ENCODE assay signal across 11 cellular contexts in the genomic region with DNA sequence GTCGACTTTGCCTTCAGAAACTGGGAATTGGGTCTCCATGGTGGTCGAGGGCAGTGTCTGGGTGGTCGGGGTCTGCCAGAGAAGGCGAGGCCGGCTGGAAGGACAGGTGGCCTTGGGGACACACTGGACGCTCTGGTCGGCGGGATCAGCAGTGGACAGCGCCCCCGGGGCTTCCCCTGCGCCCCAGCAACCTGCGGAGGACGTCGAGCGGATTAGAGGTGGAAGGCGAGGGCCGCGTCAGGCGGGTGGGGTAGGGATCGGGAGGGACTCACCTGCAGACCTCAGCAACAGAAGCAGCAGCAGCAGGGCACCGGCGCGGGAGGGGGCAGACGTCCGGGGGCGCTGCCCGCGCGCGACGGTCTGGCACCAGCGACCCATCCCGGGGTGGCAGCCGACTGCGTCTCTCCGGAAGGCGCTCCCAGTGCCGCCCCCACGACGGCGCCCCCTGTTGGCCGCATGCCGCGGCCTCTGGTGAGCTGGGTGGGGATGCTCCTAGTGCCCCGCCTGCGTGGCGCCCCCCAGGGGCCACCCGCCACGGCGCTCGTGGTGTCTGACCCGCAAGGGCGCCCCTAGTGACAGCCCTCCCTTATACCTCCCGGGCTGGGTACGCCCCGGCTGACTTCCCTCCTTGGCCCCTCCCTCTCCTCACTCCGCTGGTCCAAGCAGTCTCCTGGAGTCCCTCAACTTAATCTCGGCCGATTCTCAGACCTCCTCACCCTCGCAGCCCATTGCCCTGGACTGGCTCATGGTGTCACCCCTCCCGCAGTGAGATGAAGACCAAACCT. TPM values are rescaled to one million over a fixed set of nuclear protein-coding genes. Genes with fewer than 3 reads are reported as not detected.
DNase-seq lines count a peak whose midpoint lies in the region; ATAC-seq and TF ChIP-seq lines count a peak whose summit lies in the region.
"Had no signal": no experiment of that assay in that cellular context is flagged by ENCODE, and none has a peak within 500 bp of the region (broad histone marks: within the 10 kb centered on the region; RNA-seq: fewer than 3 reads in every experiment).

A gene with protein sequence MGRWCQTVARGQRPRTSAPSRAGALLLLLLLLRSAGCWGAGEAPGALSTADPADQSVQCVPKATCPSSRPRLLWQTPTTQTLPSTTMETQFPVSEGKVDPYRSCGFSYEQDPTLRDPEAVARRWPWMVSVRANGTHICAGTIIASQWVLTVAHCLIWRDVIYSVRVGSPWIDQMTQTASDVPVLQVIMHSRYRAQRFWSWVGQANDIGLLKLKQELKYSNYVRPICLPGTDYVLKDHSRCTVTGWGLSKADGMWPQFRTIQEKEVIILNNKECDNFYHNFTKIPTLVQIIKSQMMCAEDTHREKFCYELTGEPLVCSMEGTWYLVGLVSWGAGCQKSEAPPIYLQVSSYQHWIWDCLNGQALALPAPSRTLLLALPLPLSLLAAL (minus strand): TSS at position 423 of the 785 bp plus-strand sequence. CDS start 45 bp downstream, at position 378.

- intact Hi-C loops in Right ventricle myocardium inferior (cut with DNase I), result no loop called here
- intact Hi-C loops in upper lobe of right lung (cut with DNase I), result no loop called here

- ATAC-seq in Right ventricle myocardium inferior (no peak), upper lobe of right lung (peak; percentile 6), GM19328 (IDR thresholded peaks at IDR 0.05; ENCODE audit: unreplicated experiment) (no peak)

- DNase-seq in cardiac muscle cell (ENCODE audit: low read depth in 1 of 2, low spot score in 1 of 2) (peak in 1 of 2 donors; percentile 16), Right ventricle myocardium inferior (ENCODE audit: missing footprints) (no peak), kidney tubule cell (ENCODE audit: low spot score) (peak; percentile 18), upper lobe of right lung (peak; percentile 57), NCI-H345 treated with DMSO at 0.1 percent for 48 hours (lab: John Stamatoyannopoulos, UW; ENCODE audit: unreplicated experiment) (no peak), kidney glomerular epithelial cell (lab: John Stamatoyannopoulos, UW) (no peak)
- peak; percentile 33 for DNase-seq in activated CD4-positive, CD25-positive, alpha-beta regulatory T cell treated with anti-CD3 and anti-CD28 coated beads, Interleukin-2, amount 50 U/mL, for 72 hours
- DNase-seq: GOT3 had no signal

- no peaks in the 10 kb centered on the region for H3K27me3 ChIP-seq in cardiac muscle cell
- no peaks in the 10 kb centered on the region for H3K27me3 ChIP-seq in upper lobe of right lung

- H3K4me1 ChIP-seq in cardiac muscle cell (ENCODE audit: low read depth), result no peaks in the 10 kb centered on the region
- no peaks in the 10 kb centered on the region for H3K4me1 ChIP-seq in upper lobe of right lung

- H3K9me3 ChIP-seq in cardiac muscle cell (ENCODE audit: low read depth), result no peaks in the 10 kb centered on the region
- no peaks in the 10 kb centered on the region for H3K9me3 ChIP-seq in upper lobe of right lung

- H3K27ac ChIP-seq in cardiac muscle cell (no peak within 1 kb of the TSS), upper lobe of right lung (no peak within 1 kb of the TSS)

- H3K36me3 ChIP-seq in cardiac muscle cell (no peaks in the 10 kb centered on the region), upper lobe of right lung (no peaks in the 10 kb centered on the region)

- H3K4me3 ChIP-seq in cardiac muscle cell, result no peak within 1 kb of the TSS
- H3K4me3 ChIP-seq in upper lobe of right lung, result no peak within 1 kb of the TSS

- TF ChIP-seq CTCF in cardiac muscle cell (IDR thresholded peaks at IDR 0.05; ENCODE audit: low read depth, low read length), result peak; percentile 51
- TF ChIP-seq CTCF in upper lobe of right lung (IDR thresholded peaks at IDR 0.05), result peak; percentile 29

RNA-seq across cellular contexts. Expression of the gene that starts here (rescaled TPM):
- total RNA-seq in cardiac muscle cell (3.2 and 4.1 TPM in 2 replicates), Right ventricle myocardium inferior (0.11 TPM), upper lobe of right lung (0.20 TPM)
- polyA plus RNA-seq in cardiac muscle cell, result 1.9 and 2.0 TPM in 2 replicates
- total RNA-seq: dermis microvascular lymphatic vessel endothelial cell, LHCN-M2 had no signal

Comparison
In these comparisons a context has a peak if more than half of its experiments do, and no peak if none do; other contexts are left out.
1. Peak in DNase-seq and ATAC-seq in upper lobe of right lung; RNA of the gene not detected or under 1 TPM.
2. DNase-seq: peak in activated CD4-positive, CD25-positive, alpha-beta regulatory T cell treated with anti-CD3 and anti-CD28 coated beads, Interleukin-2, amount 50 U/mL, for 72 hours (single experiment) and kidney tubule cell (single experiment); none in Right ventricle myocardium inferior (single experiment), NCI-H345 treated with DMSO at 0.1 percent for 48 hours (single experiment) and kidney glomerular epithelial cell (single experiment).